Comparison of ENCODE assay signal across 21 cellular contexts in the genomic region with DNA sequence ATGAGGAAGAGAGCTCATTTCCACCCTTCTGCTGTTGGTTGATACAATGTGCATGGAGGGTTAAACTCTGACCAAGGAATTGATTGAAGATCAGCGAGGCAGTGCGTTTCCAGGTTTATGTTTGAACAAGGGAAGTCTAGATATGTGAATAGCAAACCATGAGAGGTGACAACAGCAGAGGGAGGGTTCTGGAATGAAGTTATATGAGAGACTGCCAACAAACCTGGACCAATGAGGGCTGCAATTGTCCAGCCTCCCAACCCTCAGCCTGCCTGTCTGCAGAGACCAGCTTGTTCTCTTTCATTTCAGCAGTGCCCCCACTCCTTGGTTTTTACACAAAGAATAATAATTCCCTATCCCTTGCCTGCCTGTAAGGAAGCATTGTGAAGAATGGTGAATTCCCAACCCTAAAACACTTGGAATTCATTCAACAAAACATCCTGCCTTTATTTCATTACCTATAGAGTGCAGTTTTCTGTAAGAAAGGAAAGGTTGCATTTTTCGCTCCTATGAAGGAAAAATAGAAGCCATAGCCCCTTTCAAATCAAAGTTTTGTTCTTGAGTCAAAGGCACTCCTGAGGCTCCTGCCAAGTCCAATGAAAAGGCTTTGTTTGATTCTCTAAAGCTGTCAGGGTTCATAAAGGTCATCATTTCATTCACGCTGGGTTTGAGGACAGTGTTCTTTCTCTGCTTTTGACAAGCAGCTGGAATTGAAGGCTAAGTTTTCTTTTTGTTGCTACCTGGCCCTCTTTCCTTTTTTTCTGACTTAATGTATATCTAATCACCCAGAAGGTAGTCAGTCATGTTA. TPM values are rescaled to one million over a fixed set of nuclear protein-coding genes. Genes with fewer than 3 reads are reported as not detected.
DNase-seq lines count a peak whose midpoint lies in the region; ATAC-seq, FAIRE-seq and TF ChIP-seq lines count a peak whose summit lies in the region.
"Had no signal": no experiment of that assay in that cellular context is flagged by ENCODE, and none has a peak within 500 bp of the region (broad histone marks: within the 10 kb centered on the region; RNA-seq: fewer than 3 reads in every experiment).

No MANE protein-coding gene starts in this region.

- DNase-seq in SK-MEL-5 (ENCODE audit: low read depth, low spot score): peak; percentile 64
- peak; percentile 74 for DNase-seq in endothelial cell of umbilical vein (ENCODE audit: low read depth, low spot score)
- no peak for DNase-seq in mesothelial cell of epicardium (ENCODE audit: low spot score in 2 of 2, unreplicated experiment in 2 of 2)
- no peak for DNase-seq in smooth muscle cell (lab: John Stamatoyannopoulos, UW; ENCODE audit: unreplicated experiment)
- no peak for DNase-seq in DMS79 treated with DMSO at 0.1 percent for 48 hours (lab: John Stamatoyannopoulos, UW)
- no peak for DNase-seq in activated CD8-positive, alpha-beta T cell treated with anti-CD3 and anti-CD28 coated beads for 36 hours
- no peak for DNase-seq in NCI-H69 (lab: John Stamatoyannopoulos, UW)
- DNase-seq: activated CD8-positive, alpha-beta memory T cell treated with anti-CD3 and anti-CD28 coated beads, Interleukin-2, amount 50 U/mL, for 48 hours; activated gamma-delta T cell; amniotic stem cell; CD4-positive, alpha-beta T cell; GF-D8; left cardiac atrium; MM.1S; NCI-H2171 treated with DMSO at 0.1 percent for 48 hours; SHP77 treated with DMSO at 0.1 percent for 48 hours; stimulated activated CD4-positive, alpha-beta T cell treated with anti-CD3 and anti-CD28 coated beads, Interleukin-2, amount 100 ng/mL, for 24 hours; stimulated activated naive CD4-positive, alpha-beta T cell treated with Interleukin-2 at 50 U/mL for 16 hours; tibial artery had no signal

- no TSS peak for BruUV-seq in endothelial cell of umbilical vein (replicated peaks; lab: Mats Ljungman, UMichigan)

- no peak overlapping the region for H3K9ac ChIP-seq in endothelial cell of umbilical vein (replicated peaks; ENCODE audit: extremely low read depth, insufficient read depth, low read length)
- no peak overlapping the region for H3K9ac ChIP-seq in smooth muscle cell (ENCODE audit: low read depth)

- H3K36me3 Mint-ChIP-seq in mesothelial cell of epicardium: no peaks in the 10 kb centered on the region
- no peaks in the 10 kb centered on the region for H3K36me3 Mint-ChIP-seq in activated CD8-positive, alpha-beta T cell treated with anti-CD3 and anti-CD28 coated beads for 36 hours (ENCODE audit: low read depth)

- H4K20me1 ChIP-seq in endothelial cell of umbilical vein (replicated peaks; ENCODE audit: control insufficient read depth, extremely low read depth, insufficient read depth, low read length): no peaks in the 10 kb centered on the region
- H4K20me1 ChIP-seq in smooth muscle cell (ENCODE audit: low read depth): no peaks in the 10 kb centered on the region

- CTCF ChIA-PET in endothelial cell of umbilical vein (lab: Charles Lee): interaction anchor here (0.8 to 2.9 kb wide), 6 partner anchors 19 to 166 kb away, joined by 3 to 11 read pairs (median 6); no protein-coding TSS in a partner anchor
- CTCF ChIA-PET in activated CD8-positive, alpha-beta T cell treated with anti-CD3 and anti-CD28 coated beads for 36 hours (lab: Charles Lee): no interaction called here

- no peaks in the 10 kb centered on the region for H3K9me1 ChIP-seq in endothelial cell of umbilical vein (replicated peaks; ENCODE audit: control insufficient read depth, extremely low read depth, insufficient read depth, low read length)

- dilution Hi-C loops in endothelial cell of umbilical vein (cut with MboI; ENCODE audit: extremely low pct_ligation_motif_present, low sequenced_read_pairs): no loop called here

- H3K4me1 ChIP-seq in endothelial cell of umbilical vein (ENCODE audit: control insufficient read depth, extremely low read depth, insufficient read depth, low read length): peaks cover 12% of the 10 kb centered on the region
- peaks cover 15% of the 10 kb centered on the region for H3K4me1 ChIP-seq in smooth muscle cell (ENCODE audit: low read depth)
- H3K4me1 ChIP-seq: esophagus muscularis mucosa, tibial artery had no signal

- H3K36me3 ChIP-seq in endothelial cell of umbilical vein (ENCODE audit: control insufficient read depth in 2 of 2, extremely low read depth in 1 of 2, insufficient read depth in 2 of 2, low read length in 2 of 2) (no peaks in the 10 kb centered on the region), smooth muscle cell (ENCODE audit: low read depth) (no peaks in the 10 kb centered on the region)
- H3K36me3 ChIP-seq: esophagus muscularis mucosa, tibial artery had no signal

- no peaks in the 10 kb centered on the region for H3K9me3 ChIP-seq in endothelial cell of umbilical vein (replicated peaks; ENCODE audit: control insufficient read depth, insufficient read depth, low read length)
- H3K9me3 ChIP-seq in smooth muscle cell (replicated peaks; ENCODE audit: low read depth): no peaks in the 10 kb centered on the region

- H3K27me3 ChIP-seq in endothelial cell of umbilical vein (ENCODE audit: control insufficient read depth in 2 of 2, insufficient read depth in 2 of 2, low read length in 2 of 2): peaks cover 6 to 10% of the 10 kb centered on the region in 2 experiments
- H3K27me3 ChIP-seq in smooth muscle cell (ENCODE audit: low read depth): no peaks in the 10 kb centered on the region
- H3K27me3 ChIP-seq: esophagus muscularis mucosa, tibial artery had no signal

- FAIRE-seq in endothelial cell of umbilical vein (lab: Jason Lieb, UNC): peak; percentile 76

- no peak for ATAC-seq in activated CD8-positive, alpha-beta T cell treated with anti-CD3 and anti-CD28 coated beads for 36 hours
- ATAC-seq: left cardiac atrium had no signal

- in situ Hi-C loops in SK-MEL-5 (cut with HindIII; ENCODE audit: low pct_unique_long_range_greater_than_20kb, low sequenced_read_pairs): no loop called here

- peaks cover 14% of the 10 kb centered on the region for H3K4me1 Mint-ChIP-seq in mesothelial cell of epicardium
- H3K4me1 Mint-ChIP-seq in activated CD8-positive, alpha-beta T cell treated with anti-CD3 and anti-CD28 coated beads for 36 hours (ENCODE audit: low read depth): no peaks in the 10 kb centered on the region
- H3K4me1 Mint-ChIP-seq: central memory CD8-positive, alpha-beta T cell had no signal

- peaks cover 7% of the 10 kb centered on the region for H3F3A ChIP-seq in smooth muscle cell (ENCODE audit: low read depth)

- H3K27ac ChIP-seq in endothelial cell of umbilical vein (ENCODE audit: insufficient read depth, low read depth, low read length) (no peak overlapping the region), smooth muscle cell (ENCODE audit: low read depth) (no peak overlapping the region)
- H3K27ac ChIP-seq: esophagus muscularis mucosa, tibial artery had no signal

- no peak overlapping the region for H3K4me3 Mint-ChIP-seq in mesothelial cell of epicardium
- no peak overlapping the region for H3K4me3 Mint-ChIP-seq in activated CD8-positive, alpha-beta T cell treated with anti-CD3 and anti-CD28 coated beads for 36 hours
- H3K4me3 Mint-ChIP-seq: CD4-positive, alpha-beta T cell; central memory CD8-positive, alpha-beta T cell had no signal

- no peaks in the 10 kb centered on the region for H3K79me2 ChIP-seq in endothelial cell of umbilical vein (ENCODE audit: control insufficient read depth, insufficient read depth, low read length)
- H3K79me2 ChIP-seq in smooth muscle cell (ENCODE audit: low read depth): no peaks in the 10 kb centered on the region

- intact Hi-C loops in endothelial cell of umbilical vein (cut with micrococcal nuclease): no loop called here
- intact Hi-C loops in activated CD8-positive, alpha-beta T cell treated with anti-CD3 and anti-CD28 coated beads for 36 hours (cut with micrococcal nuclease): no loop called here

- H2AFZ ChIP-seq in endothelial cell of umbilical vein (ENCODE audit: low read depth, low read length): no peak overlapping the region
- peak overlapping the region; percentile 23 for H2AFZ ChIP-seq in smooth muscle cell (ENCODE audit: low read depth)

- peaks cover 16% of the 10 kb centered on the region for H3K9me3 Mint-ChIP-seq in mesothelial cell of epicardium
- H3K9me3 Mint-ChIP-seq in activated CD8-positive, alpha-beta T cell treated with anti-CD3 and anti-CD28 coated beads for 36 hours: no peaks in the 10 kb centered on the region
- H3K9me3 Mint-ChIP-seq: CD4-positive, alpha-beta T cell; central memory CD8-positive, alpha-beta T cell had no signal

- WGBS in smooth muscle cell (ENCODE audit: low lambda C conversion rate): 95% methylated on average over 4 of the region's 4 CpGs

- H3K4me2 ChIP-seq in endothelial cell of umbilical vein (ENCODE audit: insufficient read depth, low read length) (no peak overlapping the region), smooth muscle cell (peak overlapping the region; percentile 50)

- H3K27ac Mint-ChIP-seq in mesothelial cell of epicardium: peak overlapping the region; percentile 66
- no peak overlapping the region for H3K27ac Mint-ChIP-seq in activated CD8-positive, alpha-beta T cell treated with anti-CD3 and anti-CD28 coated beads for 36 hours
- H3K27ac Mint-ChIP-seq: CD4-positive, alpha-beta T cell had no signal

- no peak for TF ChIP-seq POLR2A in endothelial cell of umbilical vein (IDR thresholded peaks at IDR 0.05; ENCODE audit: low read depth, low read length)

- POLR2A ChIA-PET in endothelial cell of umbilical vein (lab: Charles Lee): no interaction called here
- POLR2A ChIA-PET in activated CD8-positive, alpha-beta T cell treated with anti-CD3 and anti-CD28 coated beads for 36 hours (lab: Charles Lee): no interaction called here

- TF ChIP-seq CTCF in endothelial cell of umbilical vein (IDR thresholded peaks at IDR 0.05; ENCODE audit: extremely low read depth in 1 of 2, insufficient read depth in 1 of 2, low read depth in 1 of 2, low read length in 2 of 2) (no peak), mesothelial cell of epicardium (IDR thresholded peaks at IDR 0.05; ENCODE audit: unreplicated experiment) (no peak), smooth muscle cell (IDR thresholded peaks at IDR 0.05; ENCODE audit: borderline replicate concordance, insufficient read depth, poor library complexity, severe bottlenecking) (no peak)
- TF ChIP-seq CTCF in activated CD8-positive, alpha-beta T cell treated with anti-CD3 and anti-CD28 coated beads for 36 hours (IDR thresholded peaks at IDR 0.05): no peak

- no peak overlapping the region for H3K4me3 ChIP-seq in endothelial cell of umbilical vein (replicated peaks in 1 of 3; ENCODE audit: insufficient read depth in 1 of 3, low read depth in 1 of 3, low read length in 3 of 3)
- no peak overlapping the region for H3K4me3 ChIP-seq in smooth muscle cell
- H3K4me3 ChIP-seq: esophagus muscularis mucosa, tibial artery had no signal

- no peaks in the 10 kb centered on the region for H3K27me3 Mint-ChIP-seq in mesothelial cell of epicardium (ENCODE audit: low read depth)
- H3K27me3 Mint-ChIP-seq in activated CD8-positive, alpha-beta T cell treated with anti-CD3 and anti-CD28 coated beads for 36 hours: peaks cover 7% of the 10 kb centered on the region

RNA-seq across cellular contexts. Expression of gene ABCC4, which starts 53.6 kb away (rescaled TPM):
- total RNA-seq in SK-MEL-5 (2014; rRNA removed; shearing (Covaris generic)): 95.1 and 97.1 TPM in 2 replicates
- 52.0 and 73.6 TPM in 2 replicates for polyA plus RNA-seq in SK-MEL-5 (2015; cell fraction: cytosol; rRNA removed)
- polyA plus RNA-seq in SK-MEL-5 (2015; cell fraction: nucleus; rRNA removed): 46.8 and 58.6 TPM in 2 replicates
- total RNA-seq in endothelial cell of umbilical vein (14.7 and 15.9 TPM in 2 replicates), mesothelial cell of epicardium (6.9 to 7.7 TPM (median 7.4 TPM) in 3 replicates), smooth muscle cell (35.9 and 37.7 TPM in 2 replicates)
- polyA plus RNA-seq in endothelial cell of umbilical vein (7.4 and 9.2 TPM in 2 replicates), smooth muscle cell (11.9 and 15.4 TPM in 2 replicates)
- polyA plus RNA-seq in endothelial cell of umbilical vein (2011; cell fraction: cytosol; rRNA removed): 7.4 and 7.7 TPM in 2 replicates
- polyA plus RNA-seq in endothelial cell of umbilical vein (2011; cell fraction: nucleus; rRNA removed): 17.3 and 24.4 TPM in 2 replicates
- polyA plus RNA-seq in endothelial cell of umbilical vein (2012): 15.7 and 21.8 TPM in 2 replicates
- polyA minus RNA-seq in endothelial cell of umbilical vein: 65.7 and 66.8 TPM in 2 replicates
- 12.5 TPM for polyA minus RNA-seq in endothelial cell of umbilical vein (2011; cell fraction: cytosol; rRNA and poly(A)+ RNA removed)
- 56.2 and 75.1 TPM in 2 replicates for polyA minus RNA-seq in endothelial cell of umbilical vein (2011; cell fraction: nucleus; rRNA and poly(A)+ RNA removed)
- 10 to 100 TPM in 1 of 2 experiments, 1 to 10 TPM in 1; 9.6 to 11.8 TPM for total RNA-seq in activated CD8-positive, alpha-beta T cell treated with anti-CD3 and anti-CD28 coated beads for 36 hours

Comparison
In these comparisons a context has a peak if more than half of its experiments do, and no peak if none do; other contexts are left out.
1. DNase-seq: peak in SK-MEL-5 (single experiment) and endothelial cell of umbilical vein (single experiment); none in mesothelial cell of epicardium (0 of 2), smooth muscle cell (single experiment), DMS79 treated with DMSO at 0.1 percent for 48 hours (single experiment), activated CD8-positive, alpha-beta T cell treated with anti-CD3 and anti-CD28 coated beads for 36 hours (single experiment) and NCI-H69 (single experiment).